ENCODE assay signal across 20 cellular contexts in the genomic region with DNA sequence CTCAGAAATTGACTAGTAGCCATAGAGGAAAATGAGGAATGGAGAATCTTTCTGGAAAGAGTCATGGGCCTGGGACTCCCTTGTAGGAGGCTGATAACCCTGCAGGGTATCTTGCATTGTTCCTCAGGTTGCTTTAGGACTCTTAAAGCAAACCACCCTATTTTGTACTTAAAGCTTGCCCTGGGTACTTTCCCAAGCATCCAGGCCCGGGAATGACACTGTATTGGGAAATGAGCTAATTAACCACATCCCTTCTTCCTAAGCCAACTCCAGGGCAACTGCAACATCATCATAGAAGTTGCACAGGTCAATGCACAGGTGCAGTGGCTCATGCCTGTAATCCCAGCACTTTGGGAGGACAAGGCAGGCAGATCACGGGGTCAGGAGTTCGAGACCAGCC. TPM values are rescaled to one million over a fixed set of nuclear protein-coding genes. Genes with fewer than 3 reads are reported as not detected.
DNase-seq lines count a peak whose midpoint lies in the region; ATAC-seq, FAIRE-seq and TF ChIP-seq lines count a peak whose summit lies in the region.
"Had no signal": no experiment of that assay in that cellular context is flagged by ENCODE, and none has a peak within 500 bp of the region (broad histone marks: within the 10 kb centered on the region; RNA-seq: fewer than 3 reads in every experiment).

No MANE protein-coding gene starts in this region.

- no peak overlapping the region for H2AFZ ChIP-seq in astrocyte (ENCODE audit: low read depth, low read length)

- no peak for FAIRE-seq in astrocyte (lab: Jason Lieb, UNC)
- FAIRE-seq: A549, colon, small intestine had no signal

- no peak overlapping the region for H3K4me3 Mint-ChIP-seq in astrocyte (ENCODE audit: unreplicated experiment)
- no peak overlapping the region for H3K4me3 Mint-ChIP-seq in stimulated activated naive CD8-positive, alpha-beta T cell treated with anti-CD3 and anti-CD28 coated beads, Interleukin-15, amount 100 ng/mL, for 72 hours
- H3K4me3 Mint-ChIP-seq: activated CD4-positive, alpha-beta T cell treated with anti-CD3 and anti-CD28 coated beads, Interleukin-2, amount 10 ng/mL, durations not matched to agents 24 days and 14 days; activated naive CD8-positive, alpha-beta T cell treated with anti-CD3 and anti-CD28 coated beads, Interleukin-2, amount 10 ng/mL, durations not matched to agents 7 days and 5 days; activated T-cell treated with anti-CD3 and anti-CD28 coated beads, Interleukin-2, amount 50 U/mL, for 24 hours had no signal

- no peaks in the 10 kb centered on the region for H3K79me2 ChIP-seq in astrocyte (ENCODE audit: insufficient read depth, low read length)

- H3K36me3 Mint-ChIP-seq in astrocyte (ENCODE audit: low read depth, unreplicated experiment) = peaks cover 3% of the 10 kb centered on the region
- H3K36me3 Mint-ChIP-seq: activated naive CD8-positive, alpha-beta T cell treated with anti-CD3 and anti-CD28 coated beads, Interleukin-2, amount 10 ng/mL, durations not matched to agents 7 days and 5 days had no signal

- H3K9ac ChIP-seq in astrocyte (ENCODE audit: low read length) = no peak overlapping the region

- H3K27me3 Mint-ChIP-seq in astrocyte (ENCODE audit: low read depth, unreplicated experiment) = no peaks in the 10 kb centered on the region
- H3K27me3 Mint-ChIP-seq in stimulated activated naive CD8-positive, alpha-beta T cell treated with anti-CD3 and anti-CD28 coated beads, Interleukin-15, amount 100 ng/mL, for 72 hours = peaks cover 12% of the 10 kb centered on the region
- H3K27me3 Mint-ChIP-seq: activated naive CD8-positive, alpha-beta T cell treated with anti-CD3 and anti-CD28 coated beads, Interleukin-2, amount 10 ng/mL, durations not matched to agents 7 days and 5 days; activated T-cell treated with anti-CD3 and anti-CD28 coated beads, Interleukin-2, amount 50 U/mL, for 24 hours had no signal

- in situ Hi-C loops in ACHN (cut with HindIII; ENCODE audit: low pct_ligation_motif_present, low pct_unique_long_range_greater_than_20kb, low sequenced_read_pairs) = no loop called here

- H3K27ac Mint-ChIP-seq in astrocyte (ENCODE audit: unreplicated experiment) = no peak overlapping the region
- no peak overlapping the region for H3K27ac Mint-ChIP-seq in stimulated activated naive CD8-positive, alpha-beta T cell treated with anti-CD3 and anti-CD28 coated beads, Interleukin-15, amount 100 ng/mL, for 72 hours
- H3K27ac Mint-ChIP-seq: activated CD4-positive, alpha-beta T cell treated with anti-CD3 and anti-CD28 coated beads, Interleukin-2, amount 10 ng/mL, durations not matched to agents 24 days and 14 days; activated naive CD8-positive, alpha-beta T cell treated with anti-CD3 and anti-CD28 coated beads, Interleukin-2, amount 10 ng/mL, durations not matched to agents 7 days and 5 days; activated T-cell treated with anti-CD3 and anti-CD28 coated beads, Interleukin-2, amount 50 U/mL, for 24 hours had no signal

- TF ChIP-seq CTCF in astrocyte (IDR thresholded peaks at IDR 0.05; ENCODE audit: insufficient read depth, low read depth, low read length) (no peak), foreskin keratinocyte (conservative IDR thresholded peaks at IDR 0.05) (no peak), omental fat pad (IDR thresholded peaks at IDR 0.05) (no peak), GM10266 (IDR thresholded peaks at IDR 0.05; ENCODE audit: control insufficient read depth, insufficient read depth, low read depth, missing control alignments) (no peak)

- H3K27me3 ChIP-seq in astrocyte (ENCODE audit: insufficient read depth, low read length) (no peaks in the 10 kb centered on the region), foreskin keratinocyte (no peaks in the 10 kb centered on the region)

- H3K4me1 ChIP-seq in astrocyte (ENCODE audit: insufficient read depth, low read length) (peaks cover 12% of the 10 kb centered on the region), foreskin keratinocyte (peaks cover 18% of the 10 kb centered on the region)
- H3K4me1 ChIP-seq: HAP-1 had no signal

- no peak overlapping the region for H3K4me3 ChIP-seq in astrocyte (ENCODE audit: insufficient read depth, low read depth, low read length)
- H3K4me3 ChIP-seq: A549, HAP-1, lung had no signal

- peak; percentile 88 for ATAC-seq in foreskin keratinocyte
- ATAC-seq in stimulated activated naive CD8-positive, alpha-beta T cell treated with anti-CD3 and anti-CD28 coated beads, Interleukin-15, amount 100 ng/mL, for 72 hours = no peak
- ATAC-seq in omental fat pad (ENCODE audit: low FRiP score) = no peak
- ATAC-seq: A549; stimulated activated naive CD8-positive, alpha-beta T cell treated with anti-CD3 and anti-CD28 coated beads, Interleukin-15, Interleukin-2, amounts not matched to agents 100 U/mL and 50 U/mL, for 24 hours had no signal

- no peaks in the 10 kb centered on the region for H3K9me3 ChIP-seq in astrocyte (ENCODE audit: insufficient read depth, low read depth, low read length)
- H3K9me3 ChIP-seq: A549, HAP-1 had no signal

- H3K27ac ChIP-seq in astrocyte (ENCODE audit: low read depth, low read length) (no peak overlapping the region), foreskin keratinocyte (no peak overlapping the region)

- peak; percentile 60 for DNase-seq in ACHN
- DNase-seq in HK-2 (ENCODE audit: unreplicated experiment) = peak; percentile 62
- peak; percentile 87 for DNase-seq in astrocyte (ENCODE audit: low read depth)
- peak; percentile 86 to 91 for DNase-seq in foreskin keratinocyte
- no peak for DNase-seq in HuH-7.5 (ENCODE audit: low spot score)
- DNase-seq in stimulated activated naive CD8-positive, alpha-beta T cell treated with anti-CD3 and anti-CD28 coated beads, Interleukin-15, amount 100 ng/mL, for 72 hours = no peak
- DNase-seq in omental fat pad (ENCODE audit: low spot score) = no peak
- no peak for DNase-seq in GM10266 (ENCODE audit: extremely low spot score)
- DNase-seq: activated CD4-positive, alpha-beta T cell treated with anti-CD3 and anti-CD28 coated beads, Interleukin-2, amount 10 ng/mL, durations not matched to agents 24 days and 14 days; activated naive CD8-positive, alpha-beta T cell treated with anti-CD3 and anti-CD28 coated beads, Interleukin-2, amount 10 ng/mL, durations not matched to agents 7 days and 5 days; activated T-cell treated with anti-CD3 and anti-CD28 coated beads, Interleukin-2, amount 50 U/mL, for 24 hours; NCI-H2029 treated with DMSO at 0.1 percent for 48 hours; Right ventricle myocardium superior; small intestine; stimulated activated naive CD8-positive, alpha-beta T cell treated with anti-CD3 and anti-CD28 coated beads, Interleukin-15, Interleukin-2, amounts not matched to agents 100 U/mL and 50 U/mL, for 24 hours; T-helper 9 cell had no signal

- H3K4me1 Mint-ChIP-seq in astrocyte (ENCODE audit: low read depth, unreplicated experiment) = peaks cover 9% of the 10 kb centered on the region
- peaks cover 20% of the 10 kb centered on the region for H3K4me1 Mint-ChIP-seq in stimulated activated naive CD8-positive, alpha-beta T cell treated with anti-CD3 and anti-CD28 coated beads, Interleukin-15, amount 100 ng/mL, for 72 hours

- no peak overlapping the region for H3K4me2 ChIP-seq in astrocyte (ENCODE audit: low read length)
- H3K4me2 ChIP-seq: A549 had no signal

- no peaks in the 10 kb centered on the region for H4K20me1 ChIP-seq in astrocyte (ENCODE audit: insufficient read depth, low read length)

- H3K9me3 Mint-ChIP-seq in astrocyte (ENCODE audit: unreplicated experiment) = peaks cover 1% of the 10 kb centered on the region
- no peaks in the 10 kb centered on the region for H3K9me3 Mint-ChIP-seq in stimulated activated naive CD8-positive, alpha-beta T cell treated with anti-CD3 and anti-CD28 coated beads, Interleukin-15, amount 100 ng/mL, for 72 hours
- H3K9me3 Mint-ChIP-seq: activated CD4-positive, alpha-beta T cell treated with anti-CD3 and anti-CD28 coated beads, Interleukin-2, amount 10 ng/mL, durations not matched to agents 24 days and 14 days; activated naive CD8-positive, alpha-beta T cell treated with anti-CD3 and anti-CD28 coated beads, Interleukin-2, amount 10 ng/mL, durations not matched to agents 7 days and 5 days; activated T-cell treated with anti-CD3 and anti-CD28 coated beads, Interleukin-2, amount 50 U/mL, for 24 hours had no signal

- no peaks in the 10 kb centered on the region for H3K36me3 ChIP-seq in astrocyte (ENCODE audit: insufficient read depth, low read length)
- H3K36me3 ChIP-seq: HAP-1 had no signal

RNA-seq across cellular contexts. Expression of gene UGCG, which starts 55.9 kb away (rescaled TPM):
- total RNA-seq in astrocyte (130 and 166 TPM in 2 replicates), foreskin keratinocyte (37.9 and 45.5 TPM in 2 replicates), omental fat pad (100 to 1,000 TPM in 1 of 4 donors, 10 to 100 TPM in 3; 25.0 to 203 (median 59.7) TPM)
- polyA plus RNA-seq in foreskin keratinocyte = 10.6 and 15.7 TPM in 2 replicates

Comparison
In these comparisons a context has a peak if more than half of its experiments do, and no peak if none do; other contexts are left out.
1. DNase-seq: peak in ACHN (single experiment), HK-2 (single experiment), astrocyte (single experiment) and foreskin keratinocyte (2 of 2); none in HuH-7.5 (single experiment), stimulated activated naive CD8-positive, alpha-beta T cell treated with anti-CD3 and anti-CD28 coated beads, Interleukin-15, amount 100 ng/mL, for 72 hours (0 of 2), omental fat pad (single experiment) and GM10266 (single experiment).